Comparison of ENCODE assay signal across 8 cellular contexts in genomic region chr9:129139233-129139992, GRCh38. TPM values are rescaled to one million over a fixed set of nuclear protein-coding genes. Genes with fewer than 3 reads are reported as not detected.
DNase-seq lines count a peak whose midpoint lies in the region; ATAC-seq and TF ChIP-seq lines count a peak whose summit lies in the region.

No MANE protein-coding gene starts in this region.

- ATAC-seq in heart right ventricle (peak; percentile 44 to 71 (median 60)), upper lobe of left lung (ENCODE audit: low FRiP score in 2 of 2) (peak; percentile 85 to 88)

- no peaks in the 10 kb centered on the region for H3K79me2 ChIP-seq in SU-DHL-6 (ENCODE audit: insufficient read depth, low read length)

- POLR2A ChIA-PET in CD8-positive, alpha-beta memory T cell (lab: Charles Lee), result interaction anchor here (0.5 to 2.9 kb wide), 11 partner anchors 13 to 747 kb away, joined by 3 to 14 read pairs (median 3); partner anchors contain the start of genes IER5L and NTMT1

- peak overlapping the region; percentile 80 to 97 (median 87) for H3K4me3 Mint-ChIP-seq in CD8-positive, alpha-beta memory T cell

- H3K9me2 ChIP-seq in SU-DHL-6 (replicated peaks; ENCODE audit: insufficient read depth, low read length), result no peaks in the 10 kb centered on the region

- DNase-seq in CD8-positive, alpha-beta memory T cell, result peak; percentile 61 to 80 (median 73)
- DNase-seq in GOT3 (lab: John Stamatoyannopoulos, UW) (peak; percentile 30), NCI-H1417 (lab: John Stamatoyannopoulos, UW) (peak; percentile 72 to 92 (median 83)), adipocyte (ENCODE audit: low read depth) (peak; percentile 95), heart right ventricle (peak; percentile 60 to 92), posterior cingulate gyrus (peak in 7 of 10 donors; percentile 51 to 95 (median 78)), upper lobe of left lung (peak; percentile 66 to 79)

- no peaks in the 10 kb centered on the region for H3K27me3 ChIP-seq in CD8-positive, alpha-beta memory T cell (ENCODE audit: insufficient read depth, low read length, poor library complexity, severe bottlenecking)
- H3K27me3 ChIP-seq in SU-DHL-6 (ENCODE audit: low read length) (no peaks in the 10 kb centered on the region), adipocyte (replicated peaks; ENCODE audit: control insufficient read depth, insufficient read depth, low read length) (no peaks in the 10 kb centered on the region), heart right ventricle (no peaks in the 10 kb centered on the region), upper lobe of left lung (no peaks in the 10 kb centered on the region)

- H3K4me3 ChIP-seq in CD8-positive, alpha-beta memory T cell (ENCODE audit: low read length), result peak overlapping the region; percentile 61
- H3K4me3 ChIP-seq in SU-DHL-6 (ENCODE audit: insufficient read depth, low read length, poor library complexity, severe bottlenecking) (peak overlapping the region; percentile 29), adipocyte (ENCODE audit: low read length) (peak overlapping the region; percentile 79), heart right ventricle (peak overlapping the region; percentile 23 to 62 (median 54)), upper lobe of left lung (peak overlapping the region in 3 of 4 donors; percentile 32 to 58 (median 49))

- H3K4me2 ChIP-seq in SU-DHL-6 (ENCODE audit: low read depth, low read length, poor library complexity, severe bottlenecking), result peak overlapping the region; percentile 59

- no peak for TF ChIP-seq POLR2A in upper lobe of left lung (IDR thresholded peaks at IDR 0.05)

- 2% methylated on average over 12 to 13 of the region's 13 CpGs for WGBS in heart right ventricle, 2 donors
- 0 to 8% methylated on average over 2 to 13 of the region's 13 CpGs for WGBS in upper lobe of left lung, 2 donors

- peak overlapping the region; percentile 24 for H2AFZ ChIP-seq in SU-DHL-6 (ENCODE audit: low read depth, low read length, severe bottlenecking)

- peak overlapping the region; percentile 95 for H3K27ac ChIP-seq in CD8-positive, alpha-beta memory T cell (ENCODE audit: low read depth, low read length)
- H3K27ac ChIP-seq in SU-DHL-6 (ENCODE audit: low read depth, low read length), result peak overlapping the region; percentile 74
- peak overlapping the region; percentile 90 to 100 (median 100) for H3K27ac ChIP-seq in heart right ventricle
- peak overlapping the region; percentile 96 to 99 (median 98) for H3K27ac ChIP-seq in upper lobe of left lung

- no peak for TF ChIP-seq EP300 in upper lobe of left lung (IDR thresholded peaks at IDR 0.05)

- H3K9me3 ChIP-seq in CD8-positive, alpha-beta memory T cell (ENCODE audit: low read length), result no peaks in the 10 kb centered on the region
- no peaks in the 10 kb centered on the region for H3K9me3 ChIP-seq in SU-DHL-6 (ENCODE audit: insufficient read depth, low read length)
- no peaks in the 10 kb centered on the region for H3K9me3 ChIP-seq in adipocyte (ENCODE audit: control insufficient read depth, low read length)
- H3K9me3 ChIP-seq in heart right ventricle, result no peaks in the 10 kb centered on the region
- H3K9me3 ChIP-seq in upper lobe of left lung, result no peaks in the 10 kb centered on the region

- H3K4me1 Mint-ChIP-seq in CD8-positive, alpha-beta memory T cell, result peaks cover 28 to 47% (median 29%) of the 10 kb centered on the region in 3 donors

- H3K36me3 ChIP-seq in CD8-positive, alpha-beta memory T cell (ENCODE audit: insufficient read depth, low read length), result peaks cover 21% of the 10 kb centered on the region
- H3K36me3 ChIP-seq in SU-DHL-6 (ENCODE audit: low read length), result no peaks in the 10 kb centered on the region
- peaks cover 22% of the 10 kb centered on the region for H3K36me3 ChIP-seq in adipocyte (ENCODE audit: control insufficient read depth, insufficient read depth, low read length, severe bottlenecking)
- peaks cover 0 to 60% (median 13%) of the 10 kb centered on the region in 9 donors for H3K36me3 ChIP-seq in heart right ventricle
- H3K36me3 ChIP-seq in upper lobe of left lung, result peaks cover 5 to 44% (median 33%) of the 10 kb centered on the region in 4 donors

- peak; percentile 93 for TF ChIP-seq CTCF in SU-DHL-6 (IDR thresholded peaks at IDR 0.05; ENCODE audit: insufficient read depth, low read length, poor library complexity, severe bottlenecking)
- TF ChIP-seq CTCF in heart right ventricle (IDR thresholded peaks at IDR 0.05), result peak; percentile 89 to 94 (median 92)
- TF ChIP-seq CTCF in upper lobe of left lung (IDR thresholded peaks at IDR 0.05), result peak; percentile 89 to 96 (median 94)

- H3K4me1 ChIP-seq in CD8-positive, alpha-beta memory T cell (ENCODE audit: insufficient read depth, low read length), result peaks cover 38% of the 10 kb centered on the region
- H3K4me1 ChIP-seq in adipocyte (ENCODE audit: control insufficient read depth, insufficient read depth, low read length), result peaks cover 62% of the 10 kb centered on the region
- H3K4me1 ChIP-seq in heart right ventricle, result peaks cover 46 to 73% (median 65%) of the 10 kb centered on the region in 9 donors
- H3K4me1 ChIP-seq in upper lobe of left lung, result peaks cover 55 to 69% (median 63%) of the 10 kb centered on the region in 4 donors

- peaks cover 3% of the 10 kb centered on the region; the same call in 1 of the 2 replicates for H3F3A ChIP-seq in SU-DHL-6 (ENCODE audit: insufficient read depth)

- no peaks in the 10 kb centered on the region for H3K9me3 Mint-ChIP-seq in CD8-positive, alpha-beta memory T cell

- H4K20me1 ChIP-seq in SU-DHL-6 (ENCODE audit: low read depth, low read length), result no peaks in the 10 kb centered on the region

- intact Hi-C loops in heart right ventricle (cut with DNase I), result loop anchor here (1.0 to 10.0 kb wide), 14 partner anchors 37 to 645 kb away; partner anchors contain the start of gene NTMT1 (in 1 of the 10)
- intact Hi-C loops in posterior cingulate gyrus (cut with DNase I), result loop anchor here (1.0 to 5.0 kb wide), 2 partner anchors 471 to 643 kb away; no protein-coding TSS in a partner anchor

- H3K27ac Mint-ChIP-seq in CD8-positive, alpha-beta memory T cell, result peak overlapping the region; percentile 82 to 100 (median 94)

- peaks cover 0 to 54% (median 3%) of the 10 kb centered on the region in 3 donors for H3K36me3 Mint-ChIP-seq in CD8-positive, alpha-beta memory T cell

- no peaks in the 10 kb centered on the region for H3K27me3 Mint-ChIP-seq in CD8-positive, alpha-beta memory T cell

- CTCF ChIA-PET in CD8-positive, alpha-beta memory T cell (lab: Charles Lee), result interaction anchor here (0.6 to 7.8 kb wide), 32 partner anchors 10 to 725 kb away, joined by 3 to 122 read pairs (median 5); partner anchors contain the start of genes C9orf50, IER5L, MIGA2 and NTMT1

- H3K9ac ChIP-seq in SU-DHL-6 (ENCODE audit: low read length) (peak overlapping the region; percentile 48), adipocyte (ENCODE audit: low read length) (peak overlapping the region; percentile 99)

RNA-seq across cellular contexts. Expression of gene PTPA, which starts 28.2 kb away (rescaled TPM):
- total RNA-seq in CD8-positive, alpha-beta memory T cell, result 100 to 1,000 TPM; 107 to 116 TPM
- 15.6 TPM for polyA plus RNA-seq in CD8-positive, alpha-beta memory T cell
- total RNA-seq in heart right ventricle (100 to 1,000 TPM; 169 to 227 (median 187) TPM), upper lobe of left lung (100 to 1,000 TPM in 2 of 6 donors, 10 to 100 TPM in 4; 48.2 to 130 (median 67.2) TPM)
- 100 to 1,000 TPM; 106 to 176 TPM for polyA plus RNA-seq in heart right ventricle

RNA-seq across cellular contexts. Expression of gene CRAT, which starts 28.8 kb away (rescaled TPM):
- 1 to 10 TPM; 9.8 to 10.0 TPM for total RNA-seq in CD8-positive, alpha-beta memory T cell
- 20.1 TPM for polyA plus RNA-seq in CD8-positive, alpha-beta memory T cell
- total RNA-seq in heart right ventricle, result 10 to 100 TPM; 67.0 to 84.7 (median 74.1) TPM
- polyA plus RNA-seq in heart right ventricle, result 10 to 100 TPM; 19.5 to 48.5 TPM
- 10 to 100 TPM; 18.5 to 34.3 (median 26.0) TPM for total RNA-seq in upper lobe of left lung

RNA-seq across cellular contexts. Expression of gene IER5L, which starts 38.6 kb away (rescaled TPM):
- 1 to 10 TPM; 2.8 to 3.0 TPM for total RNA-seq in CD8-positive, alpha-beta memory T cell
- 0.16 TPM for polyA plus RNA-seq in CD8-positive, alpha-beta memory T cell
- total RNA-seq in heart right ventricle, result 10 to 100 TPM in 1 of 10 donors, 1 to 10 TPM in 9; 1.2 to 13.7 (median 5.6) TPM
- polyA plus RNA-seq in heart right ventricle, result 10 to 100 TPM in 1 of 2 donors, 1 to 10 TPM in 1; 5.0 to 26.3 TPM
- 10 to 100 TPM in 3 of 6 donors, 1 to 10 TPM in 3; 3.7 to 17.0 (median 10.3) TPM for total RNA-seq in upper lobe of left lung

RNA-seq across cellular contexts. Expression of gene DOLPP1, which starts 58.5 kb away (rescaled TPM):
- 10 to 100 TPM; 27.8 to 30.2 TPM for total RNA-seq in CD8-positive, alpha-beta memory T cell
- polyA plus RNA-seq in CD8-positive, alpha-beta memory T cell, result 15.3 TPM
- total RNA-seq in heart right ventricle, result 1 to 10 TPM; 3.1 to 7.0 (median 5.0) TPM
- 1 to 10 TPM; 3.8 to 8.1 TPM for polyA plus RNA-seq in heart right ventricle
- total RNA-seq in upper lobe of left lung, result 10 to 100 TPM in 2 of 6 donors, 1 to 10 TPM in 4; 3.9 to 14.8 (median 8.2) TPM

Comparison
In these comparisons a context has a peak if more than half of its experiments do, and no peak if none do; other contexts are left out.
1. Peak in every context shown above with its lines: DNase-seq, ATAC-seq, H3K4me3 ChIP-seq and H3K27ac ChIP-seq.
2. DNase-seq: peak in every context shown above with its lines; median percentile 95 in adipocyte; 83 in NCI-H1417; 78 in posterior cingulate gyrus; 76 in heart right ventricle; 73 in CD8-positive, alpha-beta memory T cell; 72 in upper lobe of left lung; 30 in GOT3.
3. H3K4me3 ChIP-seq: peak in every context shown above with its lines; median percentile 79 in adipocyte; 61 in CD8-positive, alpha-beta memory T cell; 54 in heart right ventricle; 49 in upper lobe of left lung; 29 in SU-DHL-6.